In the genomic region with DNA sequence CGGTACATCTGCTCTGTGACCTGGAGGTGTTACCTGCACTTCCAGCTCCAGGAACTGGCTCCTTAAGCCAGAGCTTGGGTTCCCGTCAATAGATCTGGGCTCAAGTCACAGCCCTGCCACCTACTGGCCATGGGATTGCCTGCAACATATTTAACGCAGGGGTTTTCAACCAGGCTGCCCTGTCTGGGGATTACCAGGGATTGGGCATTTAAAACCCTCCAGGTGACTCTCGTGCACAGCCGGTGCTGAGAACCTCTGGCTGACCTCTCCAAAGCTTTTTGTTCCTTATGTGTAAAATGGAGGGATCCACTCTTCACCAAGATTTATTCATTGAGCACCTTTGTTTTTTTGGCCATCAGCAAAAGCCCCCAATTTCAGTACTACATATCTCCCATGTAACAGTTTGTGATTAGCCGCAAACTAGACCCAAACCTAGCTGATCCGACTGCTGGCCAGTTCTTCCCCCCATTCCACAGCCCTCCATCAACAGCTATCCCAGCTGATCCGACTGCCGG, we compare ENCODE assay signal across 8 cellular contexts.
DNase-seq lines count a peak whose midpoint lies in the region; ATAC-seq, FAIRE-seq and TF ChIP-seq lines count a peak whose summit lies in the region.

No MANE protein-coding gene starts in this region.

- POLR2A ChIA-PET in A549 (lab: Yijun Ruan, JAX) = interaction anchor here (0.6 to 1.3 kb wide), 2 partner anchors 108 to 169 kb away, joined by 4 read pairs; no protein-coding TSS in a partner anchor

- H3K27ac ChIP-seq in A549 (no peak overlapping the region), WERI-Rb-1 (no peak overlapping the region)

- H3K4me1 ChIP-seq in A549 = 0 out of 3 replicates have a peak, but pooled peaks cover 3% of the 10 kb centered on the region

- TF ChIP-seq POLR2A in A549 (IDR thresholded peaks at IDR 0.05; ENCODE audit: low read length) = no peak

- in situ Hi-C loops in T47D (cut with HindIII; ENCODE audit: low pct_unique_long_range_greater_than_20kb, low sequenced_read_pairs) = no loop called here

- FAIRE-seq in A549 (lab: Jason Lieb, UNC) (no peak), GM18507 (lab: Jason Lieb, UNC) (peak; percentile 79)

- CTCF ChIA-PET in A549 (lab: Yijun Ruan, JAX) = interaction anchor here (0.6 to 5.7 kb wide), 51 partner anchors 9 to 550 kb away, joined by 3 to 78 read pairs (median 4); no protein-coding TSS in a partner anchor

- TF ChIP-seq EP300 in A549 (IDR thresholded peaks at IDR 0.05) = no peak

- TF ChIP-seq CTCF in A549 (IDR thresholded peaks at IDR 0.05) (peak; percentile 73), WERI-Rb-1 (IDR thresholded peaks at IDR 0.05; ENCODE audit: low read depth, low read length) (peak; percentile 97)

- H3K9me3 ChIP-seq in A549 (no peaks in the 10 kb centered on the region), WERI-Rb-1 (ENCODE audit: severe bottlenecking) (peaks cover under 1% of the 10 kb centered on the region)

- ATAC-seq in A549 = peak; percentile 97 to 98
- peak; percentile 92 for ATAC-seq in HG02973 (IDR thresholded peaks at IDR 0.05; ENCODE audit: unreplicated experiment)

- WGBS in A549 (ENCODE audit: missing lambda C conversion rate) = 36% methylated on average over 8 of the region's 9 CpGs

- H3K4me3 ChIP-seq in A549 (no peak overlapping the region), WERI-Rb-1 (ENCODE audit: low read depth, low read length) (no peak overlapping the region)

- 0 out of 3 replicates have a peak overlapping the region, but pooled peaks have one; percentile 22 for H3K4me2 ChIP-seq in A549

- H3K27me3 ChIP-seq in WERI-Rb-1 (ENCODE audit: insufficient read depth, low read depth, severe bottlenecking) = no peaks in the 10 kb centered on the region

- no peaks in the 10 kb centered on the region for H3K36me3 ChIP-seq in WERI-Rb-1

- peak; percentile 76 to 80 for DNase-seq in A549 (ENCODE audit: low read depth in 1 of 2, low spot score in 1 of 2)
- DNase-seq in GM18507 (ENCODE audit: extremely low spot score, insufficient read length, low read depth) = peak; percentile 47
- DNase-seq in NCI-H2081 (lab: John Stamatoyannopoulos, UW) = peak; percentile 74 to 78
- DNase-seq in WERI-Rb-1 = peak; percentile 99
- peak; percentile 80 to 89 for DNase-seq in T47D (ENCODE audit: low read depth in 1 of 2, low spot score in 1 of 2)
- peak; percentile 71 for DNase-seq in iris pigment epithelial cell (ENCODE audit: low read depth)
- peak; percentile 48 to 64 for DNase-seq in stimulated activated CD4-positive, alpha-beta T cell treated with anti-CD3 and anti-CD28 coated beads, Interleukin-15, amount 100 ng/mL, for 48 hours (ENCODE audit: low read depth in 2 of 2)

- TF ChIP-seq RAD21 in A549 (conservative IDR thresholded peaks at IDR 0.05 in 1 of 2, IDR thresholded peaks at IDR 0.05 in 1 of 2) = peak; percentile 76 to 79

TF ChIP-seq in A549, 52 proteins besides CTCF, POLR2A, EP300 and RAD21:
- no peak for TF ChIP-seq CHD4 (IDR thresholded peaks at IDR 0.05; ENCODE audit: borderline replicate concordance)
- peak; percentile 77 for TF ChIP-seq SMC3 (IDR thresholded peaks at IDR 0.05)

Comparison
In these comparisons a context has a peak if more than half of its experiments do, and no peak if none do; other contexts are left out.
1. DNase-seq: peak in every context shown above with its lines; median percentile 99 in WERI-Rb-1; 84 in T47D; 78 in A549; 76 in NCI-H2081; 71 in iris pigment epithelial cell; 56 in stimulated activated CD4-positive, alpha-beta T cell treated with anti-CD3 and anti-CD28 coated beads, Interleukin-15, amount 100 ng/mL, for 48 hours; 47 in GM18507.